ENCODE assay signal across 1 cellular context in genomic region chr5:177447611-177448243, GRCh38.
TF ChIP-seq lines count a peak whose summit lies in the region.

No MANE protein-coding gene starts in this region.

TF ChIP-seq in K562, 482 proteins besides CTCF, POLR2A, EP300 and RAD21:
- TF ChIP-seq GABPB1 (CRISPR knock-in tag; IDR thresholded peaks at IDR 0.05) = 0 out of 2 replicates have a peak, but pooled peaks have one; percentile 10
- TF ChIP-seq HNRNPL (IDR thresholded peaks at IDR 0.05; ENCODE audit: low read depth, low read length) = peak; percentile 65; the same call in 1 of the 2 replicates
- peak; percentile 78 for TF ChIP-seq BHLHE40 (IDR thresholded peaks at IDR 0.05; ENCODE audit: low read length)
- TF ChIP-seq, protein P1, sequence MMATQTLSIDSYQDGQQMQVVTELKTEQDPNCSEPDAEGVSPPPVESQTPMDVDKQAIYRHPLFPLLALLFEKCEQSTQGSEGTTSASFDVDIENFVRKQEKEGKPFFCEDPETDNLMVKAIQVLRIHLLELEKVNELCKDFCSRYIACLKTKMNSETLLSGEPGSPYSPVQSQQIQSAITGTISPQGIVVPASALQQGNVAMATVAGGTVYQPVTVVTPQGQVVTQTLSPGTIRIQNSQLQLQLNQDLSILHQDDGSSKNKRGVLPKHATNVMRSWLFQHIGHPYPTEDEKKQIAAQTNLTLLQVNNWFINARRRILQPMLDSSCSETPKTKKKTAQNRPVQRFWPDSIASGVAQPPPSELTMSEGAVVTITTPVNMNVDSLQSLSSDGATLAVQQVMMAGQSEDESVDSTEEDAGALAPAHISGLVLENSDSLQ (IDR thresholded peaks at IDR 0.05) = no peak
- TF ChIP-seq, protein P2, sequence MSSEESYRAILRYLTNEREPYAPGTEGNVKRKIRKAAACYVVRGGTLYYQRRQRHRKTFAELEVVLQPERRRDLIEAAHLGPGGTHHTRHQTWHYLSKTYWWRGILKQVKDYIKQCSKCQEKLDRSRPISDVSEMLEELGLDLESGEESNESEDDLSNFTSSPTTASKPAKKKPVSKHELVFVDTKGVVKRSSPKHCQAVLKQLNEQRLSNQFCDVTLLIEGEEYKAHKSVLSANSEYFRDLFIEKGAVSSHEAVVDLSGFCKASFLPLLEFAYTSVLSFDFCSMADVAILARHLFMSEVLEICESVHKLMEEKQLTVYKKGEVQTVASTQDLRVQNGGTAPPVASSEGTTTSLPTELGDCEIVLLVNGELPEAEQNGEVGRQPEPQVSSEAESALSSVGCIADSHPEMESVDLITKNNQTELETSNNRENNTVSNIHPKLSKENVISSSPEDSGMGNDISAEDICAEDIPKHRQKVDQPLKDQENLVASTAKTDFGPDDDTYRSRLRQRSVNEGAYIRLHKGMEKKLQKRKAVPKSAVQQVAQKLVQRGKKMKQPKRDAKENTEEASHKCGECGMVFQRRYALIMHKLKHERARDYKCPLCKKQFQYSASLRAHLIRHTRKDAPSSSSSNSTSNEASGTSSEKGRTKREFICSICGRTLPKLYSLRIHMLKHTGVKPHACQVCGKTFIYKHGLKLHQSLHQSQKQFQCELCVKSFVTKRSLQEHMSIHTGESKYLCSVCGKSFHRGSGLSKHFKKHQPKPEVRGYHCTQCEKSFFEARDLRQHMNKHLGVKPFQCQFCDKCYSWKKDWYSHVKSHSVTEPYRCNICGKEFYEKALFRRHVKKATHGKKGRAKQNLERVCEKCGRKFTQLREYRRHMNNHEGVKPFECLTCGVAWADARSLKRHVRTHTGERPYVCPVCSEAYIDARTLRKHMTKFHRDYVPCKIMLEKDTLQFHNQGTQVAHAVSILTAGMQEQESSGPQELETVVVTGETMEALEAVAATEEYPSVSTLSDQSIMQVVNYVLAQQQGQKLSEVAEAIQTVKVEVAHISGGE (CRISPR knock-in tag; IDR thresholded peaks at IDR 0.05) = no peak
- peak in 1 of 2 experiments; percentile 3 for TF ChIP-seq E2F6 (IDR thresholded peaks at IDR 0.05; ENCODE audit: borderline replicate concordance in 1 of 2, extremely low read depth in 1 of 2, insufficient read depth in 1 of 2, insufficient read length in 1 of 2, low read depth in 1 of 2, low read length in 1 of 2, poor library complexity in 1 of 2, severe bottlenecking in 1 of 2)
- no peak for TF ChIP-seq C11orf30 (IDR thresholded peaks at IDR 0.05; ENCODE audit: low read depth)
- peak; percentile 68; the same call in 1 of the 2 replicates for TF ChIP-seq HNRNPUL1 (IDR thresholded peaks at IDR 0.05; ENCODE audit: low read length)
- TF ChIP-seq, protein P3, sequence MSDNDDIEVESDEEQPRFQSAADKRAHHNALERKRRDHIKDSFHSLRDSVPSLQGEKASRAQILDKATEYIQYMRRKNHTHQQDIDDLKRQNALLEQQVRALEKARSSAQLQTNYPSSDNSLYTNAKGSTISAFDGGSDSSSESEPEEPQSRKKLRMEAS (CRISPR knock-in tag; IDR thresholded peaks at IDR 0.05) = peak; percentile 61
- TF ChIP-seq ETV6 (IDR thresholded peaks at IDR 0.05; ENCODE audit: borderline replicate concordance in 1 of 2, low read depth in 2 of 2, low read length in 1 of 2) = no peak
- no peak for TF ChIP-seq ETV6 (CRISPR knock-in tag; IDR thresholded peaks at IDR 0.05; ENCODE audit: borderline replicate concordance)
- TF ChIP-seq POLR2G (IDR thresholded peaks at IDR 0.05; ENCODE audit: low read depth, low read length) = peak; percentile 77
- peak; percentile 45 for TF ChIP-seq SUPT5H (IDR thresholded peaks at IDR 0.05)
- peak; percentile 55 for TF ChIP-seq USF1 (CRISPR knock-in tag; IDR thresholded peaks at IDR 0.05)
- no peak for TF ChIP-seq ZNF140 (CRISPR knock-in tag; IDR thresholded peaks at IDR 0.05)
- TF ChIP-seq RBM22 (IDR thresholded peaks at IDR 0.05; ENCODE audit: low read depth, low read length, poor library complexity, severe bottlenecking) = peak; percentile 53
- TF ChIP-seq EP400 (IDR thresholded peaks at IDR 0.05) = peak; percentile 24; the same call in 1 of the 2 replicates
- TF ChIP-seq KAT2B (IDR thresholded peaks at IDR 0.05; ENCODE audit: low read depth, low read length) = no peak
- TF ChIP-seq EGR1 (conservative IDR thresholded peaks at IDR 0.05) = no peak
